In the genomic region with DNA sequence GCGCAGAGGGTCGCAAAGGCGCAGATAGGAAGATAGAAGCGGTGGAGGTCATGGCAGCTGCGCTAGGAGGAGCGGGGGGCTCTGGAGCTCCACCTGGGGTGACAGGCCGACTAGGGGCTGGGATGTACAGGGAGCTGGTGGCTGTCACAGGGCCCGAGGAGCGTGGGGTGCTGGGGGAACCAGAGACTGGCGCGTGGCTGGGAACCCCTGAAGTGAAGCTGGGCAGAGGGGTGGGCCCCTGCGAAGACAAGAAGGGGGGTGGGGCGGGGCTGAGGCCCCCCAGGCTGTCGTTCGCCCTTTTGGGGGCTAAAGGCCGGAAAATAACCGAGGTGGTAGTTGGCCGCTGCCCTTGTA, we compare ENCODE assay signal across 8 cellular contexts. TPM values are rescaled to one million over a fixed set of nuclear protein-coding genes. Genes with fewer than 3 reads are reported as not detected.
A peak's percentile ranks its signal among the peaks of the same experiment; 100 is the strongest.
DNase-seq lines count a peak whose midpoint lies in the region; ATAC-seq and TF ChIP-seq lines count a peak whose summit lies in the region.

No MANE protein-coding gene starts in this region.

- H3K9me3 ChIP-seq in tibial nerve = no peaks in the 10 kb centered on the region

- H3K27ac Mint-ChIP-seq in mesothelial cell of epicardium = no peak overlapping the region

- TF ChIP-seq EP300 in tibial nerve (IDR thresholded peaks at IDR 0.05) = no peak

- no peaks in the 10 kb centered on the region for H3K36me3 Mint-ChIP-seq in activated T-cell treated with anti-CD3 and anti-CD28 coated beads, Interleukin-2, amount 50 U/mL, for 4 hours (ENCODE audit: insufficient read depth)
- no peaks in the 10 kb centered on the region for H3K36me3 Mint-ChIP-seq in mesothelial cell of epicardium

- no peak for DNase-seq in activated T-cell treated with anti-CD3 and anti-CD28 coated beads, Interleukin-2, amount 50 U/mL, for 4 hours
- DNase-seq in activated T-cell treated with anti-CD3 and anti-CD28 coated beads for 4 hours = no peak
- DNase-seq in mesothelial cell of epicardium (ENCODE audit: low spot score in 2 of 2, unreplicated experiment in 2 of 2) = no peak
- no peak for DNase-seq in tibial nerve (ENCODE audit: low spot score in 2 of 2)
- DNase-seq in GM20000 (ENCODE audit: low spot score) = no peak
- DNase-seq in AG08396 (ENCODE audit: low spot score) = no peak

- TF ChIP-seq CTCF in mesothelial cell of epicardium (IDR thresholded peaks at IDR 0.05; ENCODE audit: unreplicated experiment) (no peak), tibial nerve (IDR thresholded peaks at IDR 0.05) (no peak), GM20000 (IDR thresholded peaks at IDR 0.05; ENCODE audit: extremely low read depth, missing control alignments) (no peak)

- peaks cover 0 to 34% (median 11%) of the 10 kb centered on the region in 4 donors for H3K4me1 ChIP-seq in tibial nerve

- no peaks in the 10 kb centered on the region for H3K27me3 ChIP-seq in tibial nerve

- H3K4me3 ChIP-seq in tibial nerve = peak overlapping the region; percentile 65 to 73 (median 70)

- peak overlapping the region; percentile 66 for H3K4me3 Mint-ChIP-seq in activated T-cell treated with anti-CD3 and anti-CD28 coated beads, Interleukin-2, amount 50 U/mL, for 4 hours
- H3K4me3 Mint-ChIP-seq in mesothelial cell of epicardium = peak overlapping the region; percentile 73

- WGBS in tibial nerve, 2 donors = 8 to 15% methylated on average over 16 to 17 of the region's 18 CpGs

- TF ChIP-seq POLR2A in tibial nerve (IDR thresholded peaks at IDR 0.05) = no peak

- H3K27ac ChIP-seq in cingulate gyrus (ENCODE audit: low read depth, low read length) (peak overlapping the region; percentile 25), tibial nerve (peak overlapping the region in 3 of 4 donors; percentile 30 to 66 (median 66))

- peak; percentile 41 to 54 for ATAC-seq in activated T-cell treated with anti-CD3 and anti-CD28 coated beads, Interleukin-2, amount 50 U/mL, for 4 hours
- ATAC-seq in HG03135 (IDR thresholded peaks at IDR 0.05; ENCODE audit: unreplicated experiment) = no peak

- no peaks in the 10 kb centered on the region for H3K9me3 Mint-ChIP-seq in activated T-cell treated with anti-CD3 and anti-CD28 coated beads, Interleukin-2, amount 50 U/mL, for 4 hours
- H3K9me3 Mint-ChIP-seq in mesothelial cell of epicardium = no peaks in the 10 kb centered on the region

- no peaks in the 10 kb centered on the region for H3K36me3 ChIP-seq in tibial nerve

- H3K4me1 Mint-ChIP-seq in activated T-cell treated with anti-CD3 and anti-CD28 coated beads, Interleukin-2, amount 50 U/mL, for 4 hours (ENCODE audit: low read depth) = peaks cover 7% of the 10 kb centered on the region
- H3K4me1 Mint-ChIP-seq in mesothelial cell of epicardium = peaks cover 14% of the 10 kb centered on the region

- peaks cover 9% of the 10 kb centered on the region for H3K27me3 Mint-ChIP-seq in activated T-cell treated with anti-CD3 and anti-CD28 coated beads, Interleukin-2, amount 50 U/mL, for 4 hours (ENCODE audit: low read depth)
- H3K27me3 Mint-ChIP-seq in mesothelial cell of epicardium (ENCODE audit: low read depth) = no peaks in the 10 kb centered on the region

RNA-seq across cellular contexts. Expression of gene MYOZ1, which starts 6.6 kb away (rescaled TPM):
- total RNA-seq in activated T-cell treated with anti-CD3 and anti-CD28 coated beads, Interleukin-2, amount 50 U/mL, for 4 hours = not detected
- total RNA-seq in mesothelial cell of epicardium (1.4 to 2.1 TPM (median 1.7 TPM) in 3 replicates), tibial nerve (1 to 10 TPM in 2 of 4 donors, under 1 TPM in 2; 0.42 to 3.9 (median 1.4) TPM)

RNA-seq across cellular contexts. Expression of gene SYNPO2L, which starts 8.0 kb away (rescaled TPM):
- under 1 TPM in 1 of 3 donors, not detected in 2; 0.18 TPM for total RNA-seq in activated T-cell treated with anti-CD3 and anti-CD28 coated beads, Interleukin-2, amount 50 U/mL, for 4 hours
- 0.07 to 0.22 TPM (median 0.11 TPM) in 3 replicates for total RNA-seq in mesothelial cell of epicardium
- not detected for total RNA-seq in tibial nerve

RNA-seq across cellular contexts. Expression of gene AGAP5, which starts 50.1 kb away (rescaled TPM):
- 1 to 10 TPM; 4.2 to 8.2 (median 5.6) TPM for total RNA-seq in activated T-cell treated with anti-CD3 and anti-CD28 coated beads, Interleukin-2, amount 50 U/mL, for 4 hours
- total RNA-seq in mesothelial cell of epicardium (11.7 to 12.8 TPM (median 12.1 TPM) in 3 replicates), tibial nerve (10 to 100 TPM in 1 of 4 donors, 1 to 10 TPM in 3; 7.8 to 13.8 (median 8.8) TPM)

RNA-seq across cellular contexts. Expression of gene USP54, which starts 56.7 kb away (rescaled TPM):
- total RNA-seq in activated T-cell treated with anti-CD3 and anti-CD28 coated beads, Interleukin-2, amount 50 U/mL, for 4 hours = 10 to 100 TPM in 2 of 3 donors, 1 to 10 TPM in 1; 8.8 to 11.9 (median 10.5) TPM
- total RNA-seq in mesothelial cell of epicardium (24.5 to 26.9 TPM (median 26.7 TPM) in 3 replicates), tibial nerve (100 to 1,000 TPM in 3 of 4 donors, 10 to 100 TPM in 1; 96.6 to 172 (median 125) TPM)
